ENCODE assay signal across 8 cellular contexts in genomic region chr2:181891966-181892794, GRCh38. TPM values are rescaled to one million over a fixed set of nuclear protein-coding genes. Genes with fewer than 3 reads are reported as not detected.
DNase-seq lines count a peak whose midpoint lies in the region; ATAC-seq and TF ChIP-seq lines count a peak whose summit lies in the region.

No MANE protein-coding gene starts in this region.

- H2BK15ac ChIP-seq in mesendoderm (replicated peaks; ENCODE audit: low read depth) = no peak overlapping the region

- CTCF ChIA-PET in activated CD8-positive, alpha-beta T cell treated with anti-CD3 and anti-CD28 coated beads for 36 hours (lab: Charles Lee) = interaction anchor here (1.0 to 4.7 kb wide), 8 partner anchors 8 to 63 kb away, joined by 3 to 35 read pairs (median 4); no protein-coding TSS in a partner anchor

- peak overlapping the region; percentile 96 for H3K56ac ChIP-seq in mesendoderm (ENCODE audit: low read length)

- H3K79me2 ChIP-seq in mesendoderm (ENCODE audit: control insufficient read depth, insufficient read depth, low read length) = peaks cover 2% of the 10 kb centered on the region

- peak overlapping the region; percentile 88 for H3K27ac ChIP-seq in mesendoderm (ENCODE audit: low read depth, low read length)

- ATAC-seq in GM19043 (IDR thresholded peaks at IDR 0.05; ENCODE audit: low read depth, unreplicated experiment) = peak; percentile 44
- peak; percentile 61 for ATAC-seq in HG03342 (IDR thresholded peaks at IDR 0.05; ENCODE audit: unreplicated experiment)
- peak; percentile 64 for ATAC-seq in activated CD8-positive, alpha-beta T cell treated with anti-CD3 and anti-CD28 coated beads for 36 hours

- H3K4me3 ChIP-seq in mesendoderm (ENCODE audit: low read length) = peak overlapping the region; percentile 86

- peaks cover 27% of the 10 kb centered on the region for H3K4me1 Mint-ChIP-seq in activated CD8-positive, alpha-beta T cell treated with anti-CD3 and anti-CD28 coated beads for 36 hours (ENCODE audit: low read depth)

- H3K4me1 ChIP-seq in mesendoderm (ENCODE audit: control insufficient read depth, low read depth, low read length) = no peaks in the 10 kb centered on the region

- peak overlapping the region; percentile 85 for H3K9ac ChIP-seq in mesendoderm (ENCODE audit: low read length)

- no peak overlapping the region for H4K5ac ChIP-seq in mesendoderm (ENCODE audit: low read length)

- intact Hi-C loops in activated CD8-positive, alpha-beta T cell treated with anti-CD3 and anti-CD28 coated beads for 36 hours (cut with micrococcal nuclease) = no loop called here

- peak overlapping the region; percentile 87 for H3K4me3 Mint-ChIP-seq in activated CD8-positive, alpha-beta T cell treated with anti-CD3 and anti-CD28 coated beads for 36 hours

- H3K36me3 ChIP-seq in mesendoderm (ENCODE audit: control insufficient read depth, insufficient read depth, low read length) = no peaks in the 10 kb centered on the region

- DNase-seq in C1 segment of cervical spinal cord (lab: John Stamatoyannopoulos, UW) = peak in 13 of 14 donors; percentile 67 to 90 (median 83)
- DNase-seq in NCI-H526 treated with DMSO at 0.1 percent for 48 hours (lab: John Stamatoyannopoulos, UW) = peak; percentile 73
- peak; percentile 77 for DNase-seq in activated CD8-positive, alpha-beta T cell treated with anti-CD3 and anti-CD28 coated beads for 36 hours
- DNase-seq in effector CD8-positive, alpha-beta T cell (lab: John Stamatoyannopoulos, UW) = peak; percentile 31
- DNase-seq in mesendoderm = peak; percentile 90
- peak; percentile 35 to 38 for DNase-seq in stimulated activated CD8-positive, alpha-beta memory T cell treated with anti-CD3 and anti-CD28 coated beads, Interleukin-15, amount 100 ng/mL, for 48 hours (ENCODE audit: low read depth in 2 of 2)

- no peak overlapping the region for H2AK5ac ChIP-seq in mesendoderm (ENCODE audit: low read length)

- peak overlapping the region; percentile 86 for H3K27ac Mint-ChIP-seq in activated CD8-positive, alpha-beta T cell treated with anti-CD3 and anti-CD28 coated beads for 36 hours

- TF ChIP-seq CTCF in activated CD8-positive, alpha-beta T cell treated with anti-CD3 and anti-CD28 coated beads for 36 hours (IDR thresholded peaks at IDR 0.05) = peak; percentile 22

- peaks cover 28% of the 10 kb centered on the region for H3K36me3 Mint-ChIP-seq in activated CD8-positive, alpha-beta T cell treated with anti-CD3 and anti-CD28 coated beads for 36 hours (ENCODE audit: low read depth)

- no CpG with 5 or more reads among the region's 83 CpGs for WGBS in mesendoderm (ENCODE audit: extremely low coverage, insufficient coverage, low lambda C conversion rate)

- no peak overlapping the region for H2BK120ac ChIP-seq in mesendoderm (ENCODE audit: low read depth, low read length)

- peak overlapping the region; percentile 26 for H3K4ac ChIP-seq in mesendoderm (ENCODE audit: low read depth, low read length)

- peaks cover 2% of the 10 kb centered on the region for H3K79me1 ChIP-seq in mesendoderm (ENCODE audit: low read length)

- no peak overlapping the region for H4K8ac ChIP-seq in mesendoderm (ENCODE audit: low read depth, low read length)

- no peaks in the 10 kb centered on the region for H3K27me3 ChIP-seq in mesendoderm (ENCODE audit: insufficient read depth, low read length, poor library complexity)

- H3K4me2 ChIP-seq in mesendoderm (ENCODE audit: low read length) = peak overlapping the region; percentile 60

- no peak overlapping the region for H3K23ac ChIP-seq in mesendoderm (ENCODE audit: low read length)

- no peaks in the 10 kb centered on the region for H3K9me3 Mint-ChIP-seq in activated CD8-positive, alpha-beta T cell treated with anti-CD3 and anti-CD28 coated beads for 36 hours

- peak overlapping the region; percentile 21 for H2BK5ac ChIP-seq in mesendoderm (ENCODE audit: low read length)

- peak overlapping the region; percentile 81 for H3K18ac ChIP-seq in mesendoderm (ENCODE audit: low read length)

- peaks cover 9% of the 10 kb centered on the region for H3K27me3 Mint-ChIP-seq in activated CD8-positive, alpha-beta T cell treated with anti-CD3 and anti-CD28 coated beads for 36 hours

- POLR2A ChIA-PET in activated CD8-positive, alpha-beta T cell treated with anti-CD3 and anti-CD28 coated beads for 36 hours (lab: Charles Lee) = interaction anchor here (0.6 to 1.4 kb wide), 3 partner anchors 11 to 912 kb away, joined by 3 to 5 read pairs (median 3); partner anchors contain the start of gene UBE2E3

RNA-seq across cellular contexts. Expression of gene ITPRID2, which starts 0.7 kb away (rescaled TPM):
- total RNA-seq in activated CD8-positive, alpha-beta T cell treated with anti-CD3 and anti-CD28 coated beads for 36 hours = 10 to 100 TPM; 42.5 to 50.8 TPM
- 7.4 TPM for polyA plus RNA-seq in mesendoderm (2013, experiment 1 of 2)
- 6.5 TPM for polyA plus RNA-seq in mesendoderm (2013, experiment 2 of 2)

Comparison
In these comparisons a context has a peak if more than half of its experiments do, and no peak if none do; other contexts are left out.
1. Peak in every context shown above with its lines: DNase-seq, ATAC-seq, H3K4me3 ChIP-seq and H3K27ac ChIP-seq.
2. DNase-seq: peak in every context shown above with its lines; median percentile 90 in mesendoderm; 83 in C1 segment of cervical spinal cord; 77 in activated CD8-positive, alpha-beta T cell treated with anti-CD3 and anti-CD28 coated beads for 36 hours; 73 in NCI-H526 treated with DMSO at 0.1 percent for 48 hours; 36 in stimulated activated CD8-positive, alpha-beta memory T cell treated with anti-CD3 and anti-CD28 coated beads, Interleukin-15, amount 100 ng/mL, for 48 hours; 31 in effector CD8-positive, alpha-beta T cell.